12 cellular contexts compared by ENCODE assay signal in genomic region chrX:115582871-115583729, GRCh38. TPM values are rescaled to one million over a fixed set of nuclear protein-coding genes. Genes with fewer than 3 reads are reported as not detected.
A peak's percentile ranks its signal among the peaks of the same experiment; 100 is the strongest.
DNase-seq lines count a peak whose midpoint lies in the region; ATAC-seq and TF ChIP-seq lines count a peak whose summit lies in the region.
"Had no signal": no experiment of that assay in that cellular context is flagged by ENCODE, and none has a peak within 500 bp of the region (broad histone marks: within the 10 kb centered on the region; RNA-seq: fewer than 3 reads in every experiment).

No MANE protein-coding gene starts in this region.

- H3K27ac ChIP-seq in coronary artery: peak overlapping the region; percentile 70 to 78
- H3K27ac ChIP-seq in tibial nerve: peak overlapping the region; percentile 25 to 80 (median 68)
- H3K27ac ChIP-seq: 22Rv1 had no signal

- no peak for TF ChIP-seq POLR2A in tibial nerve (IDR thresholded peaks at IDR 0.05)

- H3K27me3 ChIP-seq in tibial nerve: peaks cover 0 to 36% of the 10 kb centered on the region in 2 donors

- no peak for TF ChIP-seq EP300 in tibial nerve (IDR thresholded peaks at IDR 0.05)

- H3K9me3 ChIP-seq in tibial nerve: no peaks in the 10 kb centered on the region
- H3K9me3 ChIP-seq: mucosa of descending colon had no signal

- peak; percentile 12 for DNase-seq in DMS 273 (lab: John Stamatoyannopoulos, UW; ENCODE audit: unreplicated experiment)
- no peak for DNase-seq in DMS 273 treated with DMSO at 0.1 percent for 48 hours (lab: John Stamatoyannopoulos, UW)
- DNase-seq in coronary artery (ENCODE audit: low spot score): no peak
- DNase-seq in left lobe of liver (ENCODE audit: low spot score): no peak
- DNase-seq in tibial nerve (ENCODE audit: low spot score in 2 of 2): no peak
- DNase-seq in cortex of kidney (lab: John Stamatoyannopoulos, UW): no peak
- no peak for DNase-seq in Ammon's horn (ENCODE audit: low spot score)
- DNase-seq in NCI-H2227 treated with DMSO at 0.1 percent for 48 hours (lab: John Stamatoyannopoulos, UW): no peak
- DNase-seq: Kasumi-1, mucosa of descending colon had no signal

- 15 to 19% methylated on average over 8 of the region's 8 CpGs for WGBS in tibial nerve, 2 donors

- peaks cover 0 to 15% (median 0%) of the 10 kb centered on the region in 4 donors for H3K4me1 ChIP-seq in tibial nerve

- peak; percentile 72 for ATAC-seq in left lobe of liver
- ATAC-seq: mucosa of descending colon had no signal

- no peaks in the 10 kb centered on the region for H3K36me3 ChIP-seq in tibial nerve

- TF ChIP-seq CTCF in coronary artery (IDR thresholded peaks at IDR 0.05): no peak
- no peak for TF ChIP-seq CTCF in tibial nerve (IDR thresholded peaks at IDR 0.05)

- H3K4me3 ChIP-seq in coronary artery (peak overlapping the region; percentile 2), tibial nerve (peak overlapping the region in 1 of 4 donors; percentile 24)
- H3K4me3 ChIP-seq: mucosa of descending colon had no signal

RNA-seq across cellular contexts. Expression of gene PLS3, which starts 22.1 kb away (rescaled TPM):
- total RNA-seq in left lobe of liver (68.7 TPM), tibial nerve (10 to 100 TPM; 60.9 to 93.8 (median 82.4) TPM)
- total RNA-seq: OCI-LY7 had no signal
